In genomic region chr20:53866787-53867740, GRCh38 we compare ENCODE assay signal across 8 cellular contexts.
DNase-seq lines count a peak whose midpoint lies in the region; ATAC-seq and TF ChIP-seq lines count a peak whose summit lies in the region.

No MANE protein-coding gene starts in this region.

- DNase-seq in SIG-M5 treated with dmso at 0.1 percent for 504 hours (lab: John Stamatoyannopoulos, UW; ENCODE audit: unreplicated experiment) (peak; percentile 74), SIG-M5 (lab: John Stamatoyannopoulos, UW) (no peak), left colon (no peak), transverse colon (no peak), NCI-H1930 (lab: John Stamatoyannopoulos, UW) (no peak), cerebellar nuclear complex (lab: John Stamatoyannopoulos, UW) (no peak)
- no peak for DNase-seq in activated CD4-positive, alpha-beta memory T cell treated with anti-CD3 and anti-CD28 coated beads, Interleukin-2, amount 10 ng/mL, durations not matched to agents 7 days and 5 days

- POLR2A ChIA-PET in activated CD4-positive, alpha-beta memory T cell treated with anti-CD3 and anti-CD28 coated beads, Interleukin-2, amount 10 ng/mL, durations not matched to agents 7 days and 5 days (lab: Charles Lee), result interaction anchor here (0.7 to 3.7 kb wide), 20 partner anchors 24 to 284 kb away, joined by 3 to 29 read pairs (median 4); partner anchors contain the start of gene ZNF217

- H3K27ac ChIP-seq in transverse colon, result peak overlapping the region; percentile 86 to 91 (median 88)

- H3K36me3 Mint-ChIP-seq in activated CD4-positive, alpha-beta memory T cell treated with anti-CD3 and anti-CD28 coated beads, Interleukin-2, amount 10 ng/mL, durations not matched to agents 7 days and 5 days (ENCODE audit: low read depth), result no peaks in the 10 kb centered on the region

- no peak for TF ChIP-seq POLR2A in transverse colon (IDR thresholded peaks at IDR 0.05)

- peaks cover 73% of the 10 kb centered on the region for H3K4me1 Mint-ChIP-seq in activated CD4-positive, alpha-beta memory T cell treated with anti-CD3 and anti-CD28 coated beads, Interleukin-2, amount 10 ng/mL, durations not matched to agents 7 days and 5 days

- peak overlapping the region; percentile 80 for H3K27ac Mint-ChIP-seq in activated CD4-positive, alpha-beta memory T cell treated with anti-CD3 and anti-CD28 coated beads, Interleukin-2, amount 10 ng/mL, durations not matched to agents 7 days and 5 days

- H3K27me3 Mint-ChIP-seq in activated CD4-positive, alpha-beta memory T cell treated with anti-CD3 and anti-CD28 coated beads, Interleukin-2, amount 10 ng/mL, durations not matched to agents 7 days and 5 days, result no peaks in the 10 kb centered on the region

- H3K4me1 ChIP-seq in transverse colon, result peaks cover 32 to 78% (median 57%) of the 10 kb centered on the region in 4 donors

- H3K4me3 ChIP-seq in transverse colon, result peak overlapping the region in 1 of 4 donors; percentile 4

- intact Hi-C loops in left colon (cut with DNase I, micrococcal nuclease), result no loop called here
- intact Hi-C loops in transverse colon (cut with DNase I; ENCODE audit: low total_unique reads), result no loop called here

- H3K9me3 Mint-ChIP-seq in activated CD4-positive, alpha-beta memory T cell treated with anti-CD3 and anti-CD28 coated beads, Interleukin-2, amount 10 ng/mL, durations not matched to agents 7 days and 5 days, result no peaks in the 10 kb centered on the region

- no peaks in the 10 kb centered on the region for H3K9me3 ChIP-seq in transverse colon

- WGBS in transverse colon (ENCODE audit: low coverage in 1 of 2), 2 donors, result 32 to 44% methylated on average over 10 to 11 of the region's 11 CpGs

- no peak for TF ChIP-seq EP300 in transverse colon (IDR thresholded peaks at IDR 0.05; ENCODE audit: low read depth)

- no peak for TF ChIP-seq CTCF in transverse colon (IDR thresholded peaks at IDR 0.05)

- CTCF ChIA-PET in activated CD4-positive, alpha-beta memory T cell treated with anti-CD3 and anti-CD28 coated beads, Interleukin-2, amount 10 ng/mL, durations not matched to agents 7 days and 5 days (lab: Charles Lee), result interaction anchor here (1.2 to 4.1 kb wide), 5 partner anchors 10 to 287 kb away, joined by 3 to 30 read pairs (median 7); no protein-coding TSS in a partner anchor

- no peaks in the 10 kb centered on the region for H3K36me3 ChIP-seq in transverse colon

- no peaks in the 10 kb centered on the region for H3K27me3 ChIP-seq in transverse colon

- peak; percentile 53 for ATAC-seq in HG03342 (IDR thresholded peaks at IDR 0.05; ENCODE audit: unreplicated experiment)
- peak; percentile 42 for ATAC-seq in left colon

- peak overlapping the region; percentile 44 for H3K4me3 Mint-ChIP-seq in activated CD4-positive, alpha-beta memory T cell treated with anti-CD3 and anti-CD28 coated beads, Interleukin-2, amount 10 ng/mL, durations not matched to agents 7 days and 5 days

- in situ Hi-C loops in transverse colon (cut with MboI; ENCODE audit: low pct_ligation_motif_present in 1 of 4, low pct_unique_long_range_greater_than_20kb in 1 of 4, low sequenced_read_pairs in 3 of 4), result no loop called here
